36 cellular contexts compared by ENCODE assay signal in genomic region chr10:98077223-98077622, GRCh38. TPM values are rescaled to one million over a fixed set of nuclear protein-coding genes. Genes with fewer than 3 reads are reported as not detected.
"Had no signal": no experiment of that assay in that cellular context is flagged by ENCODE, and none has a peak within 500 bp of the region (broad histone marks: within the 10 kb centered on the region; RNA-seq: fewer than 3 reads in every experiment).

No MANE protein-coding gene starts in this region.

- H3K27ac ChIP-seq: adrenal gland, body of pancreas, cardiac muscle cell, coronary artery, dorsolateral prefrontal cortex, esophagus squamous epithelium, gastroesophageal sphincter, heart right ventricle had no signal

- H3K36me3 ChIP-seq: adrenal gland, cardiac muscle cell, esophagus squamous epithelium, gastroesophageal sphincter, heart right ventricle had no signal

- H3K9me3 ChIP-seq: adrenal gland, body of pancreas, esophagus squamous epithelium, gastroesophageal sphincter, heart right ventricle had no signal

- ATAC-seq: activated CD4-positive, alpha-beta T cell treated with anti-CD3 and anti-CD28 coated beads for 36 hours; activated CD8-positive, alpha-beta memory T cell treated with anti-CD3 and anti-CD28 coated beads, Interleukin-2, amount 10 ng/mL, durations not matched to agents 7 days and 5 days; activated CD8-positive, alpha-beta T cell treated with anti-CD3 and anti-CD28 coated beads, Interleukin-2, amount 10 ng/mL, durations not matched to agents 7 days and 5 days; activated naive CD8-positive, alpha-beta T cell treated with anti-CD3 and anti-CD28 coated beads, Interleukin-2, amount 50 U/mL, for 24 hours; body of pancreas; gastroesophageal sphincter; heart right ventricle; T-helper 17 cell had no signal

- H3K4me3 ChIP-seq: adrenal gland, body of pancreas, cardiac muscle cell, coronary artery, dorsolateral prefrontal cortex, esophagus squamous epithelium, gastroesophageal sphincter, heart right ventricle had no signal

- H3K27me3 ChIP-seq: body of pancreas had no signal

- H3K4me1 ChIP-seq: adrenal gland, body of pancreas, gastroesophageal sphincter, heart right ventricle had no signal

- DNase-seq: activated CD4-positive, alpha-beta memory T cell treated with anti-CD3 and anti-CD28 coated beads for 36 hours; activated CD4-positive, alpha-beta T cell treated with anti-CD3 and anti-CD28 coated beads for 36 hours; activated CD4-positive, alpha-beta T cell treated with anti-CD3 and anti-CD28 coated beads, Interleukin-2, amount 10 ng/mL, durations not matched to agents 24 days and 14 days; activated CD4-positive, CD25-positive, alpha-beta regulatory T cell; activated CD4-positive, CD25-positive, alpha-beta regulatory T cell treated with anti-CD3 and anti-CD28 coated beads, Interleukin-2, amount 50 U/mL, for 72 hours; activated CD8-positive, alpha-beta memory T cell treated with anti-CD3 and anti-CD28 coated beads, Interleukin-2, amount 10 ng/mL, durations not matched to agents 7 days and 5 days; activated CD8-positive, alpha-beta memory T cell treated with anti-CD3 and anti-CD28 coated beads, Interleukin-2, amount 50 U/mL, for 4 hours; activated CD8-positive, alpha-beta T cell treated with anti-CD3 and anti-CD28 coated beads, Interleukin-2, amount 10 ng/mL, durations not matched to agents 7 days and 5 days; activated effector memory CD4-positive, alpha-beta T cell treated with anti-CD3 and anti-CD28 coated beads, Interleukin-2, amount 50 U/mL, for 16 hours; activated naive CD4-positive, alpha-beta T cell treated with anti-CD3 and anti-CD28 coated beads for 36 hours; activated naive CD8-positive, alpha-beta T cell treated with anti-CD3 and anti-CD28 coated beads for 36 hours; activated naive CD8-positive, alpha-beta T cell treated with anti-CD3 and anti-CD28 coated beads, Interleukin-2, amount 50 U/mL, for 24 hours; activated T-cell treated with anti-CD3 and anti-CD28 coated beads, Interleukin-2, amount 50 U/mL, for 1 hour; activated T-cell treated with anti-CD3 and anti-CD28 coated beads, Interleukin-2, amount 50 U/mL, for 48 hours; adrenal gland; amygdala; aorta; body of pancreas; dorsolateral prefrontal cortex; effector memory CD4-positive, alpha-beta T cell; endodermal cell; erythroblast; esophagus squamous epithelium; foreskin melanocyte; heart right ventricle; T-helper 1 cell; T-helper 17 cell; T1000 had no signal

RNA-seq across cellular contexts. Expression of gene CRTAC1, which starts 46.8 kb away (rescaled TPM):
- total RNA-seq: activated CD4-positive, alpha-beta memory T cell treated with anti-CD3 and anti-CD28 coated beads for 36 hours; activated CD4-positive, alpha-beta T cell treated with anti-CD3 and anti-CD28 coated beads for 36 hours; activated CD4-positive, alpha-beta T cell treated with anti-CD3 and anti-CD28 coated beads, Interleukin-2, amount 10 ng/mL, durations not matched to agents 24 days and 14 days; activated CD8-positive, alpha-beta memory T cell treated with anti-CD3 and anti-CD28 coated beads for 36 hours; activated CD8-positive, alpha-beta memory T cell treated with anti-CD3 and anti-CD28 coated beads, Interleukin-2, amount 10 ng/mL, durations not matched to agents 7 days and 5 days; activated CD8-positive, alpha-beta T cell treated with anti-CD3 and anti-CD28 coated beads, Interleukin-2, amount 10 ng/mL, durations not matched to agents 7 days and 5 days; activated naive CD4-positive, alpha-beta T cell treated with anti-CD3 and anti-CD28 coated beads for 36 hours; activated naive CD8-positive, alpha-beta T cell treated with anti-CD3 and anti-CD28 coated beads for 36 hours; activated T-helper 1 cell treated with anti-CD3 and anti-CD28 coated beads, Interleukin-12 subunit alpha, Interleukin-12 subunit beta, Interleukin-2, Interleukin-4 antibody, amounts not matched to agents 30 ng/mL and 10 ng/mL and 1 ng/mL, durations not matched to agents 14 hours and 24 hours and 36 hours; activated T-helper 2 cell treated with anti-CD3 and anti-CD28 coated beads, Interferon-gamma antibody, Interleukin-2, Interleukin-4, amounts not matched to agents 10 μg/mL and 5 μg/mL and 100 μg/mL, durations not matched to agents 14 hours and 24 hours and 36 hours; fibroblast of lung; fibroblast of villous mesenchyme; T-helper 17 cell had no signal
- polyA plus RNA-seq: fibroblast of lung had no signal
